15 cellular contexts compared by ENCODE assay signal in genomic region chr15:76054246-76054645, GRCh38. TPM values are rescaled to one million over a fixed set of nuclear protein-coding genes. Genes with fewer than 3 reads are reported as not detected.
"Had no signal": no experiment of that assay in that cellular context is flagged by ENCODE, and none has a peak within 500 bp of the region (broad histone marks: within the 10 kb centered on the region; RNA-seq: fewer than 3 reads in every experiment).

No MANE protein-coding gene starts in this region.

RNA-seq across cellular contexts. Expression of gene TMEM266, which starts 5.5 kb away (rescaled TPM):
- total RNA-seq: activated CD4-positive, alpha-beta T cell treated with anti-CD3 and anti-CD28 coated beads for 36 hours; activated naive CD4-positive, alpha-beta T cell treated with anti-CD3 and anti-CD28 coated beads for 36 hours; activated naive CD4-positive, alpha-beta T cell treated with anti-CD3 and anti-CD28 coated beads, Interleukin-2, amount 50 U/mL, for 72 hours; activated T-cell treated with anti-CD3 and anti-CD28 coated beads, Interleukin-2, amount 50 U/mL, for 72 hours; T-helper 1 cell treated with Interleukin-12 subunit alpha and Interleukin-12 subunit beta and Interleukin-4 antibody, amounts not matched to agents 30 ng/mL and 1 ng/mL, for 36 hours; T-helper 17 cell; T-helper 2 cell treated with Interferon-gamma antibody and Interleukin-4, amounts not matched to agents 100 ng/mL and 5 ng/mL, for 36 hours had no signal
- polyA plus RNA-seq: aorta had no signal

RNA-seq across cellular contexts. Expression of gene NRG4, which starts 42.0 kb away (rescaled TPM):
- total RNA-seq: activated CD4-positive, alpha-beta memory T cell treated with anti-CD3 and anti-CD28 coated beads for 36 hours; activated CD4-positive, alpha-beta T cell treated with anti-CD3 and anti-CD28 coated beads for 36 hours; activated CD8-positive, alpha-beta memory T cell treated with anti-CD3 and anti-CD28 coated beads for 36 hours; activated CD8-positive, alpha-beta T cell treated with anti-CD3 and anti-CD28 coated beads for 36 hours; activated naive CD4-positive, alpha-beta T cell treated with anti-CD3 and anti-CD28 coated beads for 36 hours; activated naive CD4-positive, alpha-beta T cell treated with anti-CD3 and anti-CD28 coated beads, Interleukin-2, amount 50 U/mL, for 72 hours; activated naive CD8-positive, alpha-beta T cell treated with anti-CD3 and anti-CD28 coated beads for 36 hours; activated T-cell treated with anti-CD3 and anti-CD28 coated beads, Interleukin-2, amount 50 U/mL, for 72 hours; activated T-helper 1 cell treated with anti-CD3 and anti-CD28 coated beads, Interleukin-12 subunit alpha, Interleukin-12 subunit beta, Interleukin-2, Interleukin-4 antibody, amounts not matched to agents 30 ng/mL and 10 ng/mL and 1 ng/mL, durations not matched to agents 14 hours and 24 hours and 36 hours; activated T-helper 17 cell treated with anti-CD3 and anti-CD28 coated beads, Interleukin-2, amount 50 U/mL, for 72 hours; aorta; chondrocyte; T-helper 1 cell treated with Interleukin-12 subunit alpha and Interleukin-12 subunit beta and Interleukin-4 antibody, amounts not matched to agents 30 ng/mL and 1 ng/mL, for 36 hours; T-helper 17 cell; T-helper 2 cell treated with Interferon-gamma antibody and Interleukin-4, amounts not matched to agents 100 ng/mL and 5 ng/mL, for 36 hours had no signal
- polyA plus RNA-seq: aorta had no signal
